ENCODE assay signal across 19 cellular contexts in genomic region chr4:8211737-8212581, GRCh38. TPM values are rescaled to one million over a fixed set of nuclear protein-coding genes. Genes with fewer than 3 reads are reported as not detected.
DNase-seq lines count a peak whose midpoint lies in the region; FAIRE-seq and TF ChIP-seq lines count a peak whose summit lies in the region.
"Had no signal": no experiment of that assay in that cellular context is flagged by ENCODE, and none has a peak within 500 bp of the region (broad histone marks: within the 10 kb centered on the region; RNA-seq: fewer than 3 reads in every experiment).

No MANE protein-coding gene starts in this region.

- no peaks in the 10 kb centered on the region for H3K27me3 ChIP-seq in BLaER1
- no peaks in the 10 kb centered on the region for H3K27me3 ChIP-seq in H1 (replicated peaks in 1 of 4; ENCODE audit: control insufficient read depth in 3 of 4, extremely low read depth in 1 of 4, insufficient read depth in 3 of 4, low read length in 3 of 4)
- no peaks in the 10 kb centered on the region for H3K27me3 ChIP-seq in neuronal stem cell (ENCODE audit: control insufficient read depth in 3 of 3, insufficient read depth in 3 of 3, low read depth in 1 of 3, low read length in 3 of 3)
- no peaks in the 10 kb centered on the region for H3K27me3 ChIP-seq in thyroid gland
- H3K27me3 ChIP-seq: Peyer's patch had no signal

- no peak for TF ChIP-seq RAD21 in H1 (IDR thresholded peaks at IDR 0.05 in 1 of 2, conservative IDR thresholded peaks at IDR 0.05 in 1 of 2; ENCODE audit: low read depth in 2 of 2, low read length in 2 of 2)

- no peak for TF ChIP-seq POLR2A in H1 (IDR thresholded peaks at IDR 0.05; ENCODE audit: control extremely low read depth in 1 of 2, low read depth in 2 of 2, low read length in 2 of 2)
- TF ChIP-seq POLR2A in thyroid gland (IDR thresholded peaks at IDR 0.05): no peak

- no peak for TF ChIP-seq EP300 in H1 (IDR thresholded peaks at IDR 0.05; ENCODE audit: borderline replicate concordance in 1 of 2, low read depth in 2 of 2, low read length in 2 of 2)

- H4K5ac ChIP-seq in H1 (ENCODE audit: insufficient read length, low read depth, low read length): no peak overlapping the region

- H3K9ac ChIP-seq in BLaER1 (no peak overlapping the region), H1 (replicated peaks in 1 of 4; ENCODE audit: extremely low read depth in 1 of 4, low read depth in 3 of 4, low read length in 3 of 4) (no peak overlapping the region), neuronal stem cell (ENCODE audit: low read depth, low read length, poor library complexity) (no peak overlapping the region)

- no peak overlapping the region for H2BK120ac ChIP-seq in H1 (replicated peaks; ENCODE audit: low read depth, low read length)
- no peak overlapping the region for H2BK120ac ChIP-seq in neuronal stem cell (ENCODE audit: low read depth, low read length)

- WGBS in H1 (ENCODE audit: extremely low coverage in 1 of 2, insufficient coverage in 1 of 2, insufficient read length in 1 of 2, insufficient replicate concordance in 2 of 2, low coverage in 1 of 2, low lambda C conversion rate in 2 of 2, missing lambda C conversion rate in 1 of 2), 2 experiments: 86% methylated on average over 21 of the region's 22 CpGs; no CpG with 5 or more reads in 1 of the 2 experiments
- no CpG with 5 or more reads among the region's 22 CpGs for WGBS in neuronal stem cell (ENCODE audit: extremely low coverage in 2 of 2, insufficient read length in 2 of 2, insufficient replicate concordance in 1 of 2), 2 donors
- 88% methylated on average over 20 to 21 of the region's 22 CpGs for WGBS in thyroid gland, 2 donors

- TF ChIP-seq CTCF in HEK293 (tag by site-specific recombination; IDR thresholded peaks at IDR 0.05): no peak
- no peak for TF ChIP-seq CTCF in H1 (IDR thresholded peaks at IDR 0.05; ENCODE audit: control extremely low read depth in 1 of 3, insufficient read depth in 1 of 3, low read depth in 1 of 3, low read length in 3 of 3)
- TF ChIP-seq CTCF in thyroid gland (IDR thresholded peaks at IDR 0.05): no peak

- H4K20me1 ChIP-seq in BLaER1: peaks cover 86% of the 10 kb centered on the region
- no peaks in the 10 kb centered on the region for H4K20me1 ChIP-seq in H1 (replicated peaks in 1 of 2; ENCODE audit: control insufficient read depth in 1 of 2, insufficient read depth in 2 of 2, low read length in 2 of 2)

- H3K79me2 ChIP-seq in H1 (ENCODE audit: control insufficient read depth in 1 of 2, insufficient read depth in 2 of 2, low read length in 2 of 2): no peaks in the 10 kb centered on the region

- H2AFZ ChIP-seq in H1 (ENCODE audit: low read length) (no peak overlapping the region; the same call in 1 of the 2 replicates), neuronal stem cell (ENCODE audit: low read length) (peak overlapping the region; percentile 43)

- peak overlapping the region; percentile 30; the same call in 1 of the 2 replicates for H3K27ac ChIP-seq in BLaER1
- H3K27ac ChIP-seq in HEK293 (ENCODE audit: extremely low read depth, low read depth, low read length): no peak overlapping the region
- no peak overlapping the region for H3K27ac ChIP-seq in H1 (ENCODE audit: low read depth, low read length)
- no peak overlapping the region for H3K27ac ChIP-seq in neuronal stem cell (replicated peaks; ENCODE audit: low read length)
- H3K27ac ChIP-seq in thyroid gland: no peak overlapping the region
- H3K27ac ChIP-seq: Peyer's patch had no signal

- no peak overlapping the region for H3K56ac ChIP-seq in H1 (replicated peaks; ENCODE audit: insufficient read length, low read depth, low read length)

- H3K23ac ChIP-seq in H1 (ENCODE audit: insufficient read length) (no peak overlapping the region), neuronal stem cell (ENCODE audit: low read depth, low read length, poor library complexity) (no peak overlapping the region)

- H4K8ac ChIP-seq in H1 (ENCODE audit: extremely low read depth, insufficient read depth, low read length) (peak overlapping the region; percentile 71; the same call in 1 of the 2 replicates), neuronal stem cell (ENCODE audit: low read depth, low read length) (no peak overlapping the region)

- H2BK5ac ChIP-seq in H1 (ENCODE audit: low read depth, low read length) (no peak overlapping the region), neuronal stem cell (ENCODE audit: low read length) (peak overlapping the region; percentile 91)

- H4K91ac ChIP-seq in H1 (replicated peaks; ENCODE audit: insufficient read length, low read length) (peak overlapping the region; percentile 56), neuronal stem cell (ENCODE audit: low read depth, low read length, poor library complexity) (no peak overlapping the region)

- no peak for FAIRE-seq in H1 (lab: Jason Lieb, UNC)
- FAIRE-seq: G401.6 had no signal

- H3K9me3 ChIP-seq in BLaER1 (no peaks in the 10 kb centered on the region), HEK293 (ENCODE audit: control insufficient read depth, insufficient read depth, low read depth, low read length) (no peaks in the 10 kb centered on the region), H1 (ENCODE audit: insufficient read depth in 2 of 2, low read depth in 1 of 2, low read length in 1 of 2) (no peaks in the 10 kb centered on the region), neuronal stem cell (replicated peaks in 1 of 2; ENCODE audit: control insufficient read depth in 2 of 2, insufficient read depth in 1 of 2, low read depth in 1 of 2, low read length in 2 of 2) (no peaks in the 10 kb centered on the region), thyroid gland (no peaks in the 10 kb centered on the region)
- H3K9me3 ChIP-seq: Caco-2, HAP-1, Peyer's patch had no signal

- H3K36me3 ChIP-seq in BLaER1: peaks cover 83% of the 10 kb centered on the region
- H3K36me3 ChIP-seq in HEK293 (ENCODE audit: control insufficient read depth in 2 of 2, insufficient read depth in 1 of 2, low read length in 2 of 2): peaks cover 0 to 5% of the 10 kb centered on the region in 2 experiments; a peak in 1 of 3 replicates
- H3K36me3 ChIP-seq in H1 (ENCODE audit: control insufficient read depth in 2 of 4, insufficient read depth in 4 of 4, low read length in 3 of 4): no peaks in the 10 kb centered on the region
- H3K36me3 ChIP-seq in neuronal stem cell (replicated peaks in 1 of 2; ENCODE audit: control insufficient read depth in 2 of 2, insufficient read depth in 2 of 2, low read length in 2 of 2): no peaks in the 10 kb centered on the region
- no peaks in the 10 kb centered on the region for H3K36me3 ChIP-seq in thyroid gland
- H3K36me3 ChIP-seq: HAP-1, Peyer's patch had no signal

- H3K14ac ChIP-seq in H1 (ENCODE audit: insufficient read length): no peak overlapping the region
- H3K14ac ChIP-seq in neuronal stem cell (ENCODE audit: low read length): peak overlapping the region; percentile 90

- CTCF ChIA-PET in HEK293 (lab: Yijun Ruan, JAX) (no interaction called here), H1 (lab: Charles Lee; ENCODE audit: partially characterized antibody) (interaction anchor here (0.7 to 3.4 kb wide), 7 partner anchors 10 to 55 kb away, joined by 3 to 20 read pairs (median 4); no protein-coding TSS in a partner anchor)

- POLR2A ChIA-PET in HEK293 (lab: Yijun Ruan, JAX): no interaction called here
- POLR2A ChIA-PET in H1 (lab: Charles Lee; ENCODE audit: partially characterized antibody): interaction anchor here (1.2 to 1.6 kb wide), 3 partner anchors 10 to 36 kb away, joined by 3 to 4 read pairs (median 4); no protein-coding TSS in a partner anchor

- peak overlapping the region; percentile 26; the same call in 1 of the 2 replicates for H3K4me2 ChIP-seq in BLaER1
- no peak overlapping the region for H3K4me2 ChIP-seq in H1 (ENCODE audit: insufficient read depth in 1 of 2, low read depth in 2 of 2, low read length in 2 of 2)
- no peak overlapping the region for H3K4me2 ChIP-seq in neuronal stem cell (ENCODE audit: insufficient read depth, low read length, poor library complexity, severe bottlenecking)

- no peak for DNase-seq in H1 (ENCODE audit: low read depth in 1 of 2, low spot score in 2 of 2)
- no peak for DNase-seq in neuronal stem cell (ENCODE audit: low spot score)
- no peak for DNase-seq in CD1c-positive myeloid dendritic cell (ENCODE audit: extremely low spot score)
- no peak for DNase-seq in thyroid gland
- no peak for DNase-seq in LoVo (ENCODE audit: low spot score)
- DNase-seq: Caco-2; CD4-positive, CD25-positive, alpha-beta regulatory T cell; NCI-H1105 treated with DMSO at 0.1 percent for 48 hours; NCI-H1694; NCI-H2107; NCI-H510A; NCI-H748 treated with DMSO at 0.1 percent for 48 hours; NK-92 treated with Interleukin-12 subunit alpha and Interleukin-12 subunit beta, amount 100 ng/mL, for 24 hours; Peyer's patch; Right ventricle myocardium superior had no signal

- H3K18ac ChIP-seq in H1 (ENCODE audit: extremely low read depth, low read length) (peak overlapping the region; percentile 38; the same call in 1 of the 2 replicates), neuronal stem cell (ENCODE audit: low read length) (peak overlapping the region; percentile 66)

- peak overlapping the region; percentile 81; the same call in 1 of the 2 replicates for H2BK15ac ChIP-seq in H1 (ENCODE audit: low read length)
- H2BK15ac ChIP-seq in neuronal stem cell (ENCODE audit: low read length): no peak overlapping the region

- H2BK12ac ChIP-seq in H1 (ENCODE audit: low read depth, low read length) (peak overlapping the region; percentile 17; the same call in 1 of the 2 replicates), neuronal stem cell (ENCODE audit: low read length) (peak overlapping the region; percentile 18)

- no peak overlapping the region for H2BK20ac ChIP-seq in H1 (ENCODE audit: low read length)

- H3K79me1 ChIP-seq in H1 (ENCODE audit: low read depth, low read length) (no peaks in the 10 kb centered on the region), neuronal stem cell (ENCODE audit: low read depth, low read length) (no peaks in the 10 kb centered on the region)

- H2AK5ac ChIP-seq in H1 (ENCODE audit: low read depth, low read length) (no peak overlapping the region), neuronal stem cell (ENCODE audit: low read depth, low read length) (peak overlapping the region; percentile 74)

- H3K4me3 ChIP-seq in BLaER1 (no peak overlapping the region), HEK293 (ENCODE audit: low read depth, low read length) (no peak overlapping the region), H1 (ENCODE audit: extremely low read depth in 1 of 4, insufficient read depth in 2 of 4, low read depth in 3 of 4, low read length in 4 of 4) (no peak overlapping the region), neuronal stem cell (ENCODE audit: low read length in 2 of 2) (no peak overlapping the region), thyroid gland (replicated peaks in 1 of 3) (no peak overlapping the region)
- H3K4me3 ChIP-seq: HAP-1, Peyer's patch had no signal

- no peak overlapping the region for H3K4ac ChIP-seq in H1 (replicated peaks; ENCODE audit: insufficient read length, low read depth, low read length)
- H3K4ac ChIP-seq in neuronal stem cell (ENCODE audit: low read length): no peak overlapping the region

- no peaks in the 10 kb centered on the region; the same call in 1 of the 2 replicates for H3K23me2 ChIP-seq in H1 (ENCODE audit: low read depth, low read length)

- intact Hi-C loops in thyroid gland (cut with DNase I): no loop called here

- peaks cover 81% of the 10 kb centered on the region for H3K4me1 ChIP-seq in BLaER1
- H3K4me1 ChIP-seq in HEK293 (ENCODE audit: control insufficient read depth, insufficient read depth, low read length): no peaks in the 10 kb centered on the region
- H3K4me1 ChIP-seq in H1 (replicated peaks in 1 of 4; ENCODE audit: control insufficient read depth in 3 of 4, insufficient read depth in 4 of 4, low read length in 3 of 4): peaks cover 0 to 8% (median 0%) of the 10 kb centered on the region in 4 experiments; a peak in 3 of 7 replicates
- peaks cover 1 to 12% of the 10 kb centered on the region in 2 donors for H3K4me1 ChIP-seq in neuronal stem cell (ENCODE audit: control insufficient read depth in 2 of 2, insufficient read depth in 1 of 2, low read depth in 1 of 2, low read length in 2 of 2)
- H3K4me1 ChIP-seq in thyroid gland: peaks cover 9 to 25% of the 10 kb centered on the region in 2 donors
- H3K4me1 ChIP-seq: Caco-2, HAP-1, Peyer's patch had no signal

RNA-seq across cellular contexts. Expression of gene SH3TC1, which starts 12.9 kb away (rescaled TPM):
- 0.29 TPM in 1 of 2 replicates, not detected in the other for total RNA-seq in H1 (2021; fragmentation: NEBNext Ultra II Directional; extraction: Animal tissue kit (Norgen Biotek cat#: 25700))
- polyA plus RNA-seq in H1 (2011; rRNA removed): 0.13 and 0.15 TPM in 2 replicates
- 0.14 TPM for polyA plus RNA-seq in H1 (2011; cell fraction: cytosol; rRNA removed)
- polyA plus RNA-seq in H1 (2011; cell fraction: nucleus; rRNA removed): 0.29 TPM
- 0.08 to 0.36 TPM (median 0.14 TPM) in 4 replicates for polyA plus RNA-seq in H1 (2012, experiment 1 of 2)
- polyA plus RNA-seq in H1 (2012, experiment 2 of 2): 0.22 TPM
- 0.16 TPM for polyA plus RNA-seq in H1 (2013, experiment 1 of 2)
- polyA plus RNA-seq in H1 (2013, experiment 2 of 2): 0.07 TPM
- 0.13 and 0.71 TPM in 2 replicates for polyA minus RNA-seq in H1 (2011; rRNA and poly(A)+ RNA removed)
- polyA minus RNA-seq in H1 (2011; cell fraction: cytosol; rRNA and poly(A)+ RNA removed): not detected
- polyA minus RNA-seq in H1 (2011; cell fraction: nucleus; rRNA and poly(A)+ RNA removed): 0.30 TPM
- polyA plus RNA-seq in neuronal stem cell (2013, experiment 1 of 2): 0.13 TPM
- 0.08 TPM for polyA plus RNA-seq in neuronal stem cell (2013, experiment 2 of 2)
- 10 to 100 TPM; 13.5 to 29.5 (median 16.4) TPM for total RNA-seq in thyroid gland

RNA-seq across cellular contexts. Expression of gene ABLIM2, which starts 53.3 kb away (rescaled TPM):
- total RNA-seq in H1 (2021; fragmentation: NEBNext Ultra II Directional; extraction: Animal tissue kit (Norgen Biotek cat#: 25700)): 2.8 and 3.0 TPM in 2 replicates
- polyA plus RNA-seq in H1 (2011; rRNA removed): 3.0 TPM in 2 replicates
- polyA plus RNA-seq in H1 (2011; cell fraction: cytosol; rRNA removed): 3.6 TPM
- 5.9 TPM for polyA plus RNA-seq in H1 (2011; cell fraction: nucleus; rRNA removed)
- 2.9 to 4.0 TPM (median 3.3 TPM) in 4 replicates for polyA plus RNA-seq in H1 (2012, experiment 1 of 2)
- 2.2 TPM for polyA plus RNA-seq in H1 (2012, experiment 2 of 2)
- 0.95 TPM for polyA plus RNA-seq in H1 (2013, experiment 1 of 2)
- polyA plus RNA-seq in H1 (2013, experiment 2 of 2): 1.2 TPM
- polyA minus RNA-seq in H1 (2011; rRNA and poly(A)+ RNA removed): 2.7 and 4.9 TPM in 2 replicates
- polyA minus RNA-seq in H1 (2011; cell fraction: cytosol; rRNA and poly(A)+ RNA removed): 1.2 TPM
- 9.1 TPM for polyA minus RNA-seq in H1 (2011; cell fraction: nucleus; rRNA and poly(A)+ RNA removed)
- 0.78 TPM for polyA plus RNA-seq in neuronal stem cell (2013, experiment 1 of 2)
- polyA plus RNA-seq in neuronal stem cell (2013, experiment 2 of 2): 0.93 TPM
- 10 to 100 TPM in 2 of 4 donors, 1 to 10 TPM in 2; 9.2 to 24.0 (median 12.3) TPM for total RNA-seq in thyroid gland

RNA-seq across cellular contexts. Expression of gene HTRA3, which starts 57.6 kb away (rescaled TPM):
- 2.9 and 3.2 TPM in 2 replicates for total RNA-seq in H1 (2021; fragmentation: NEBNext Ultra II Directional; extraction: Animal tissue kit (Norgen Biotek cat#: 25700))
- polyA plus RNA-seq in H1 (2011; rRNA removed): 4.5 and 5.8 TPM in 2 replicates
- 3.3 TPM for polyA plus RNA-seq in H1 (2011; cell fraction: cytosol; rRNA removed)
- 3.1 TPM for polyA plus RNA-seq in H1 (2011; cell fraction: nucleus; rRNA removed)
- polyA plus RNA-seq in H1 (2012, experiment 1 of 2): 2.8 to 5.6 TPM (median 4.0 TPM) in 4 replicates
- polyA plus RNA-seq in H1 (2012, experiment 2 of 2): 3.3 TPM
- 3.4 TPM for polyA plus RNA-seq in H1 (2013, experiment 1 of 2)
- polyA plus RNA-seq in H1 (2013, experiment 2 of 2): 3.3 TPM
- polyA minus RNA-seq in H1 (2011; rRNA and poly(A)+ RNA removed): 1.1 and 1.2 TPM in 2 replicates
- polyA minus RNA-seq in H1 (2011; cell fraction: cytosol; rRNA and poly(A)+ RNA removed): 1.2 TPM
- 1.3 TPM for polyA minus RNA-seq in H1 (2011; cell fraction: nucleus; rRNA and poly(A)+ RNA removed)
- 2.9 TPM for polyA plus RNA-seq in neuronal stem cell (2013, experiment 1 of 2)
- polyA plus RNA-seq in neuronal stem cell (2013, experiment 2 of 2): 2.8 TPM
- total RNA-seq in thyroid gland: 10 to 100 TPM in 3 of 4 donors, 1 to 10 TPM in 1; 6.9 to 38.3 (median 14.0) TPM
- total RNA-seq: CD4-positive, CD25-positive, alpha-beta regulatory T cell had no signal
- polyA plus RNA-seq: CD4-positive, CD25-positive, alpha-beta regulatory T cell had no signal

Comparison
In these comparisons a context has a peak if more than half of its experiments do, and no peak if none do; other contexts are left out.
1. RNA of gene SH3TC1, which starts 12.9 kb away (total RNA-seq): 13.5 to 29.5 TPM in thyroid gland; 0.29 TPM in H1; every median in the first group is over 10 times any median in the second.